8 cellular contexts compared by ENCODE assay signal in the genomic region with DNA sequence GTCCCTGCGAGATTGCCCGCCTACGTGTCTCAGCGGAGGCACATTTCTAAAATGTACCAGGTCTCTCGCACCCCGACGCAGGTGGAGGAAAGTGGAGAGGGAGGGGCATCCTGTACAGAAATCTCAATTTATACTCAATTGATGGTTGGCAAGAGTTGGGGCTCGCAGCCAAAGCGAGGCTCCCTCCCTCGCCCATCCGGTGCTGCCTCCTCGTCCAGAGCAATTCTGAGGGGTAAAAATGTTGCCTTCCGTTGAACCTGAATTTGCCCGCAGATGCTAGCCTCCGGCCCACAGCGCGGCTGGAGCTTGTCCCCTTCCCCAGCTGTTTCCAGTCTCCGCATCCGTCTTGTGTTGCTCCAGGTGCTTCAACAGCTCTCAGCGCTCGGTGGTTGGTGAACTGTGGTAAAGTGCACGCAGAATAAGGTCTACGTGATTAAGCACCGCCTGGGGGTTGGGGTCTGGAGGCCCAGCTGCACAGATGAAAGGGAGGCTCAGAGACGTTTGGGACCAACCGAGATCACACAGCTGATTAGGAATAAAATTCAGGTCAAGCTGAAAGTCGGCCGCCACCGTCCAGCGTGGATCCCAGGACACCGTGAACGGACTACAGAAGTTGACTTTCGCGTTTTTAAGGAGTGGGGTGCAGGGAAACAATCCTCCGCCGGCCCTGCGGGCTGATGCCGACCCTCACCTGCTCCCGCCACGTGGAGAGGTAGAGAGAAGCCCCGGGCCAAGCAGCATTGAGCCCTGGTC. TPM values are rescaled to one million over a fixed set of nuclear protein-coding genes. Genes with fewer than 3 reads are reported as not detected.
DNase-seq lines count a peak whose midpoint lies in the region; ATAC-seq, FAIRE-seq and TF ChIP-seq lines count a peak whose summit lies in the region.

No MANE protein-coding gene starts in this region.

- DNase-seq in ascending aorta (ENCODE audit: low spot score in 2 of 2) = peak in 1 of 2 donors; percentile 71
- peak; percentile 67 for DNase-seq in kidney glomerular epithelial cell (lab: John Stamatoyannopoulos, UW)
- DNase-seq in suprapubic skin (ENCODE audit: low spot score in 2 of 2) = peak in 1 of 2 donors; percentile 76
- DNase-seq in urothelium cell line (ENCODE audit: low spot score) = no peak
- no peak for DNase-seq in stimulated activated CD4-positive, alpha-beta T cell treated with anti-CD3 and anti-CD28 coated beads, Interleukin-12 subunit alpha, Interleukin-12 subunit beta, amount 100 ng/mL, for 4 hours

- peak overlapping the region; percentile 79 for H2AFZ ChIP-seq in Loucy (ENCODE audit: low read length)

- no peak for TF ChIP-seq POLR2A in suprapubic skin (IDR thresholded peaks at IDR 0.05)

- H3K9me3 ChIP-seq in Loucy (ENCODE audit: insufficient read depth, low read depth, low read length) (no peaks in the 10 kb centered on the region), ascending aorta (no peaks in the 10 kb centered on the region), suprapubic skin (no peaks in the 10 kb centered on the region)

- H4K20me1 ChIP-seq in Loucy (ENCODE audit: insufficient read depth, low read length, poor library complexity, severe bottlenecking) = peaks cover 37% of the 10 kb centered on the region

- H3K9me2 ChIP-seq in Loucy (replicated peaks; ENCODE audit: low read depth, low read length) = no peaks in the 10 kb centered on the region

- 0 out of 2 replicates have a peak, but pooled peaks cover 2% of the 10 kb centered on the region for H3F3A ChIP-seq in Loucy (ENCODE audit: low read depth)

- H3K4me3 ChIP-seq in Loucy (ENCODE audit: low read length, poor library complexity, severe bottlenecking) = peak overlapping the region; percentile 79
- H3K4me3 ChIP-seq in ascending aorta = peak overlapping the region; percentile 76 to 96
- peak overlapping the region; percentile 88 for H3K4me3 ChIP-seq in suprapubic skin

- 11% methylated on average over 41 of the region's 41 CpGs for WGBS in suprapubic skin

- H3K79me2 ChIP-seq in Loucy (ENCODE audit: insufficient read depth, low read length) = peaks cover 40% of the 10 kb centered on the region

- no peak for TF ChIP-seq EP300 in suprapubic skin (IDR thresholded peaks at IDR 0.05)

- H3K9ac ChIP-seq in Loucy (ENCODE audit: low read depth, low read length, poor library complexity, severe bottlenecking) = peak overlapping the region; percentile 72

- peak overlapping the region; percentile 71 for H3K4me2 ChIP-seq in Loucy (ENCODE audit: low read depth, low read length, poor library complexity, severe bottlenecking)

- TF ChIP-seq CTCF in 22Rv1 (IDR thresholded peaks at IDR 0.05) = no peak
- no peak for TF ChIP-seq CTCF in Loucy (conservative IDR thresholded peaks at IDR 0.05; ENCODE audit: low read length)
- TF ChIP-seq CTCF in ascending aorta (IDR thresholded peaks at IDR 0.05) = no peak
- TF ChIP-seq CTCF in suprapubic skin (IDR thresholded peaks at IDR 0.05) = no peak

- H3K36me3 ChIP-seq in Loucy (ENCODE audit: insufficient read depth, low read length) (peaks cover 16% of the 10 kb centered on the region; the same call in 1 of the 2 replicates), ascending aorta (peaks cover 20 to 31% of the 10 kb centered on the region in 2 donors), suprapubic skin (peaks cover 27% of the 10 kb centered on the region)

- no peak for FAIRE-seq in urothelium cell line (lab: Jason Lieb, UNC)

- peak overlapping the region; percentile 79 for H3K27ac ChIP-seq in 22Rv1
- peak overlapping the region; percentile 61 to 74 for H3K27ac ChIP-seq in ascending aorta
- peak overlapping the region; percentile 39 for H3K27ac ChIP-seq in suprapubic skin

- H3K4me1 ChIP-seq in Loucy (ENCODE audit: insufficient read depth, low read length, poor library complexity, severe bottlenecking) (peaks cover 37% of the 10 kb centered on the region), ascending aorta (peaks cover 14 to 35% of the 10 kb centered on the region in 2 donors), suprapubic skin (peaks cover 45% of the 10 kb centered on the region)

- intact Hi-C loops in ascending aorta (cut with DNase I) = loop anchor here (2.0 to 10.0 kb wide), 4 partner anchors 93 to 1091 kb away; partner anchors contain the start of genes DET1, FANCI and HAPLN3

- H3K27me3 ChIP-seq in Loucy (ENCODE audit: insufficient read depth, low read length, poor library complexity, severe bottlenecking) (no peaks in the 10 kb centered on the region), ascending aorta (no peaks in the 10 kb centered on the region), suprapubic skin (no peaks in the 10 kb centered on the region)

- peak; percentile 24 for ATAC-seq in GM18870 (IDR thresholded peaks at IDR 0.05; ENCODE audit: unreplicated experiment)

RNA-seq across cellular contexts. Expression of gene POLG, which starts 0.8 kb away (rescaled TPM):
- total RNA-seq in ascending aorta = 69.1 TPM
- 100 to 1,000 TPM in 2 of 4 donors, 10 to 100 TPM in 2; 78.7 to 131 (median 94.6) TPM for total RNA-seq in suprapubic skin
